19 cellular contexts compared by ENCODE assay signal in genomic region chr16:86856946-86857586, GRCh38.
A peak's percentile ranks its signal among the peaks of the same experiment; 100 is the strongest.
DNase-seq lines count a peak whose midpoint lies in the region; ATAC-seq and TF ChIP-seq lines count a peak whose summit lies in the region.
"Had no signal": no experiment of that assay in that cellular context is flagged by ENCODE, and none has a peak within 500 bp of the region (broad histone marks: within the 10 kb centered on the region; RNA-seq: fewer than 3 reads in every experiment).

No MANE protein-coding gene starts in this region.

- WGBS in GM23248 (ENCODE audit: low coverage in 1 of 2, low lambda C conversion rate in 2 of 2, missing lambda C conversion rate in 2 of 2), 2 experiments: 34 to 36% methylated on average over 15 of the region's 15 CpGs
- WGBS in aorta, 2 donors: 86% methylated on average over 15 of the region's 15 CpGs

- H3K27me3 ChIP-seq in GM23248 (replicated peaks; ENCODE audit: insufficient read depth) (peaks cover 42% of the 10 kb centered on the region), aorta (ENCODE audit: control insufficient read depth in 1 of 2, insufficient read depth in 2 of 2, low read length in 1 of 2) (no peaks in the 10 kb centered on the region)

- ATAC-seq in SK-N-SH treated with all-trans-retinoic acid at 6 μM for 48 hours (0 out of 3 replicates have a peak, but pooled peaks have one; percentile 35), aorta (ENCODE audit: low FRiP score) (peak; percentile 37)
- ATAC-seq: A549 had no signal

- H3K9ac ChIP-seq in GM23248: no peak overlapping the region
- H3K9ac ChIP-seq: KMS-11 had no signal

- no peak overlapping the region for H2AFZ ChIP-seq in GM23248

- H3K9me3 ChIP-seq in GM23248 (ENCODE audit: low read depth): no peaks in the 10 kb centered on the region
- no peaks in the 10 kb centered on the region for H3K9me3 ChIP-seq in aorta (ENCODE audit: control insufficient read depth, low read length)
- H3K9me3 ChIP-seq: A549, HAP-1 had no signal

- in situ Hi-C loops in GM23248 (cut with MboI) (no loop called here), KBM-7 (cut with MboI; ENCODE audit: low pct_unique_long_range_greater_than_20kb, low sequenced_read_pairs) (no loop called here)

- H3K4me3 ChIP-seq in GM23248 (no peak overlapping the region), choroid plexus epithelial cell (ENCODE audit: low read depth, low read length) (no peak overlapping the region), aorta (ENCODE audit: low read length in 2 of 2) (no peak overlapping the region)
- H3K4me3 ChIP-seq: A549, HAP-1 had no signal

- intact Hi-C loops in aorta (cut with DNase I): no loop called here

- H3K79me2 ChIP-seq in GM23248 (ENCODE audit: insufficient read depth): no peaks in the 10 kb centered on the region

- H3K27ac ChIP-seq in GM23248 (no peak overlapping the region), aorta (ENCODE audit: low read depth in 1 of 2, low read length in 2 of 2) (no peak overlapping the region)
- H3K27ac ChIP-seq: 22Rv1, A549, C4-2B, HL-60, KMS-11 had no signal

- DNase-seq in GM23248 (peak; percentile 14), choroid plexus epithelial cell (ENCODE audit: low read depth) (no peak), aorta (no peak), KBM-7 (no peak), DMS 273 (lab: John Stamatoyannopoulos, UW; ENCODE audit: unreplicated experiment) (no peak)
- DNase-seq in activated CD4-positive, alpha-beta T cell treated with anti-CD3 and anti-CD28 coated beads for 48 hours: no peak
- DNase-seq: AML-193; Caco-2; CD4-positive, alpha-beta T cell; DMS153; DMS79; GDM1 had no signal

- peaks cover 10% of the 10 kb centered on the region for H3K4me1 ChIP-seq in GM23248 (ENCODE audit: insufficient read depth)
- H3K4me1 ChIP-seq in aorta (ENCODE audit: control insufficient read depth in 1 of 2, insufficient read depth in 2 of 2, low read length in 2 of 2): no peaks in the 10 kb centered on the region
- H3K4me1 ChIP-seq: HAP-1 had no signal

- H3F3A ChIP-seq in GM23248 (ENCODE audit: insufficient read depth): peaks cover 20% of the 10 kb centered on the region

- TF ChIP-seq CTCF in choroid plexus epithelial cell (conservative IDR thresholded peaks at IDR 0.05; ENCODE audit: low read depth, low read length): peak; percentile 13

- no peak overlapping the region for H3K4me2 ChIP-seq in GM23248 (ENCODE audit: unreplicated experiment)
- H3K4me2 ChIP-seq: A549, KMS-11 had no signal

- H4K20me1 ChIP-seq in GM23248 (ENCODE audit: insufficient read depth): no peaks in the 10 kb centered on the region

- H3K36me3 ChIP-seq in GM23248 (ENCODE audit: low read depth) (no peaks in the 10 kb centered on the region), aorta (ENCODE audit: control insufficient read depth in 1 of 2, insufficient read depth in 2 of 2, low read length in 1 of 2) (no peaks in the 10 kb centered on the region)
- H3K36me3 ChIP-seq: HAP-1 had no signal

- H3K9me2 ChIP-seq in GM23248 (ENCODE audit: insufficient read depth): no peaks in the 10 kb centered on the region

TF ChIP-seq in SK-N-SH treated with all-trans-retinoic acid at 6 μM for 48 hours, 23 proteins besides CTCF, POLR2A, EP300 and RAD21:
- TF ChIP-seq ARNTL (CRISPR knock-in tag; IDR thresholded peaks at IDR 0.05; ENCODE audit: borderline replicate concordance, low read depth) (no peak), TSHZ2 (CRISPR knock-in tag; IDR thresholded peaks at IDR 0.05) (no peak), ESRRG (CRISPR knock-in tag; IDR thresholded peaks at IDR 0.05) (no peak), ZNF8 (CRISPR knock-in tag; IDR thresholded peaks at IDR 0.05) (no peak)
TF ChIP-seq in SK-N-SH treated with all-trans-retinoic acid at 6 μM for 48 hours: peak in this region for 0.
